8 cellular contexts compared by ENCODE assay signal in genomic region chr19:11377237-11377636, GRCh38. TPM values are rescaled to one million over a fixed set of nuclear protein-coding genes. Genes with fewer than 3 reads are reported as not detected.
DNase-seq lines count a peak whose midpoint lies in the region; TF ChIP-seq lines count a peak whose summit lies in the region.

No MANE protein-coding gene starts in this region.

- no peaks in the 10 kb centered on the region for H3K9me3 Mint-ChIP-seq in nephron progenitor cell

- no peak for TF ChIP-seq CTCF in nephron progenitor cell (IDR thresholded peaks at IDR 0.05)

- H3K4me1 Mint-ChIP-seq in nephron progenitor cell = peaks cover 33% of the 10 kb centered on the region

- H3K27me3 Mint-ChIP-seq in nephron progenitor cell (ENCODE audit: low read depth, poor library complexity) = peaks cover 15% of the 10 kb centered on the region

- H3K36me3 Mint-ChIP-seq in nephron progenitor cell (ENCODE audit: low read depth) = peaks cover 5% of the 10 kb centered on the region

- H3K27ac Mint-ChIP-seq in nephron progenitor cell = no peak overlapping the region

- peak; percentile 30 for DNase-seq in SKM-1 treated with dmso at 0.1 percent for 144 hours (lab: John Stamatoyannopoulos, UW; ENCODE audit: unreplicated experiment)
- DNase-seq in SKM-1 (lab: John Stamatoyannopoulos, UW; ENCODE audit: unreplicated experiment) = no peak
- DNase-seq in RPMI7951 (ENCODE audit: low read depth) = peak; percentile 89
- peak; percentile 32 for DNase-seq in dedifferentiated amniotic fluid mesenchymal stem cell (ENCODE audit: extremely low spot score)
- peak; percentile 88 for DNase-seq in renal cortical epithelial cell (ENCODE audit: low read depth)
- no peak for DNase-seq in nephron progenitor cell
- DNase-seq in NCI-H345 (lab: John Stamatoyannopoulos, UW) = no peak
- no peak for DNase-seq in NCI-H2227 (lab: John Stamatoyannopoulos, UW; ENCODE audit: unreplicated experiment)

- no peak overlapping the region for H3K4me3 Mint-ChIP-seq in nephron progenitor cell

RNA-seq across cellular contexts. Expression of gene SWSAP1, which starts 2.8 kb away (rescaled TPM):
- 2.0 and 3.0 TPM in 2 replicates for total RNA-seq in RPMI7951 (2014; rRNA removed; shearing (Covaris generic))
- total RNA-seq in renal cortical epithelial cell = 0.70 and 1.0 TPM in 2 replicates

RNA-seq across cellular contexts. Expression of gene EPOR, which starts 6.9 kb away (rescaled TPM):
- 21.2 and 22.9 TPM in 2 replicates for total RNA-seq in RPMI7951 (2014; rRNA removed; shearing (Covaris generic))
- 3.3 and 6.8 TPM in 2 replicates for total RNA-seq in renal cortical epithelial cell

RNA-seq across cellular contexts. Expression of gene PLPPR2, which starts 22.0 kb away (rescaled TPM):
- total RNA-seq in RPMI7951 (2014; rRNA removed; shearing (Covaris generic)) = 14.1 and 17.3 TPM in 2 replicates
- 3.3 and 14.5 TPM in 2 replicates for total RNA-seq in renal cortical epithelial cell

RNA-seq across cellular contexts. Expression of gene CCDC159, which starts 30.9 kb away (rescaled TPM):
- 4.3 and 4.8 TPM in 2 replicates for total RNA-seq in RPMI7951 (2014; rRNA removed; shearing (Covaris generic))
- 2.3 and 6.8 TPM in 2 replicates for total RNA-seq in renal cortical epithelial cell

RNA-seq across cellular contexts. Expression of gene TMEM205, which starts 31.2 kb away (rescaled TPM):
- total RNA-seq in RPMI7951 (2014; rRNA removed; shearing (Covaris generic)) = 211 and 255 TPM in 2 replicates
- total RNA-seq in renal cortical epithelial cell = 203 and 241 TPM in 2 replicates

Comparison
In these comparisons a context has a peak if more than half of its experiments do, and no peak if none do; other contexts are left out.
1. DNase-seq: peak in SKM-1 treated with dmso at 0.1 percent for 144 hours (single experiment), RPMI7951 (single experiment), dedifferentiated amniotic fluid mesenchymal stem cell (single experiment) and renal cortical epithelial cell (single experiment); none in SKM-1 (single experiment), nephron progenitor cell (single experiment), NCI-H345 (single experiment) and NCI-H2227 (single experiment).